Comparison of ENCODE assay signal across 9 cellular contexts in genomic region chr20:37907677-37908397, GRCh38. TPM values are rescaled to one million over a fixed set of nuclear protein-coding genes. Genes with fewer than 3 reads are reported as not detected.
A peak's percentile ranks its signal among the peaks of the same experiment; 100 is the strongest.
DNase-seq lines count a peak whose midpoint lies in the region; ATAC-seq and TF ChIP-seq lines count a peak whose summit lies in the region.
"Had no signal": no experiment of that assay in that cellular context is flagged by ENCODE, and none has a peak within 500 bp of the region (broad histone marks: within the 10 kb centered on the region; RNA-seq: fewer than 3 reads in every experiment).

No MANE protein-coding gene starts in this region.

- in situ Hi-C loops in T47D (cut with HindIII; ENCODE audit: low pct_unique_long_range_greater_than_20kb, low sequenced_read_pairs) = no loop called here

- H3K27me3 ChIP-seq in esophagus squamous epithelium (peaks cover 0 to 100% (median 3%) of the 10 kb centered on the region in 4 donors), esophagus muscularis mucosa (peaks cover 0 to 33% (median 1%) of the 10 kb centered on the region in 4 donors)

- TF ChIP-seq POLR2A in esophagus squamous epithelium (IDR thresholded peaks at IDR 0.05) = no peak
- TF ChIP-seq POLR2A in esophagus muscularis mucosa (IDR thresholded peaks at IDR 0.05; ENCODE audit: low read depth) = no peak

- H3K9me3 ChIP-seq in esophagus squamous epithelium = no peaks in the 10 kb centered on the region
- H3K9me3 ChIP-seq in esophagus muscularis mucosa = no peaks in the 10 kb centered on the region

- H3K4me1 Mint-ChIP-seq in neural crest cell = peaks cover 59% of the 10 kb centered on the region

- TF ChIP-seq CTCF in neural crest cell (conservative IDR thresholded peaks at IDR 0.05) (no peak), esophagus squamous epithelium (IDR thresholded peaks at IDR 0.05) (no peak), esophagus muscularis mucosa (IDR thresholded peaks at IDR 0.05) (no peak)

- H3K9me3 Mint-ChIP-seq in neural crest cell = no peaks in the 10 kb centered on the region

- ATAC-seq in HG02981 (IDR thresholded peaks at IDR 0.05; ENCODE audit: unreplicated experiment) = no peak

- peaks cover under 1 to 22% (median 7%) of the 10 kb centered on the region in 3 donors for H3K4me1 ChIP-seq in esophagus squamous epithelium
- H3K4me1 ChIP-seq in esophagus muscularis mucosa = peaks cover under 1 to 70% (median 63%) of the 10 kb centered on the region in 4 donors

- H3K27ac ChIP-seq in esophagus squamous epithelium (peak overlapping the region in 1 of 4 donors; percentile 2), esophagus muscularis mucosa (replicated peaks in 1 of 4) (no peak overlapping the region)

- H3K27ac Mint-ChIP-seq in neural crest cell (ENCODE audit: unreplicated experiment) = peak overlapping the region; percentile 65

- WGBS in esophagus squamous epithelium, 2 donors = 46% methylated on average over 13 of the region's 16 CpGs
- WGBS in esophagus muscularis mucosa = 33% methylated on average over 14 of the region's 16 CpGs

- DNase-seq in ELF-1 (ENCODE audit: low read depth, low spot score) (peak; percentile 69), NCI-H2029 treated with DMSO at 0.1 percent for 48 hours (lab: John Stamatoyannopoulos, UW) (peak; percentile 86), T47D (ENCODE audit: low read depth in 1 of 2, low spot score in 1 of 2) (peak; percentile 57 to 77), neural crest cell (ENCODE audit: low read depth, low spot score) (peak; percentile 42), esophagus squamous epithelium (lab: John Stamatoyannopoulos, UW) (no peak), NCI-H1048 (lab: John Stamatoyannopoulos, UW) (no peak), esophagus muscularis mucosa (ENCODE audit: extremely low spot score) (no peak)
- DNase-seq: activated naive CD4-positive, alpha-beta T cell treated with anti-CD3 and anti-CD28 coated beads, Interleukin-2, amount 50 U/mL, for 16 hours had no signal

- H3K4me3 ChIP-seq in esophagus squamous epithelium (no peak overlapping the region), esophagus muscularis mucosa (no peak overlapping the region)

- no peaks in the 10 kb centered on the region for H3K36me3 Mint-ChIP-seq in neural crest cell (ENCODE audit: low read depth)

- no peaks in the 10 kb centered on the region for H3K36me3 ChIP-seq in esophagus squamous epithelium
- H3K36me3 ChIP-seq in esophagus muscularis mucosa = no peaks in the 10 kb centered on the region

- H3K4me3 Mint-ChIP-seq in neural crest cell = peak overlapping the region; percentile 75

- intact Hi-C loops in esophagus squamous epithelium (cut with DNase I) (no loop called here), esophagus muscularis mucosa (cut with DNase I) (no loop called here)

- peaks cover 25% of the 10 kb centered on the region for H3K27me3 Mint-ChIP-seq in neural crest cell (ENCODE audit: low read depth)

- no peak for TF ChIP-seq EP300 in esophagus muscularis mucosa (IDR thresholded peaks at IDR 0.05)

RNA-seq across cellular contexts. Expression of gene VSTM2L, which starts 4.9 kb away (rescaled TPM):
- 7.3 and 9.3 TPM in 2 replicates for total RNA-seq in neural crest cell
- total RNA-seq in esophagus squamous epithelium = 1 to 10 TPM in 1 of 4 donors, under 1 TPM in 3; 0.38 to 2.6 (median 0.68) TPM
- 10 to 100 TPM in 2 of 4 donors, 1 to 10 TPM in 2; 7.5 to 11.7 (median 10.1) TPM for total RNA-seq in esophagus muscularis mucosa

Comparison
In these comparisons a context has a peak if more than half of its experiments do, and no peak if none do; other contexts are left out.
1. DNase-seq: peak in ELF-1 (single experiment), NCI-H2029 treated with DMSO at 0.1 percent for 48 hours (single experiment), T47D (2 of 2) and neural crest cell (single experiment); none in esophagus squamous epithelium (single experiment), NCI-H1048 (single experiment) and esophagus muscularis mucosa (single experiment).